Comparison of ENCODE assay signal across 1 cellular context in genomic region chr3:61704807-61705206, GRCh38.
TF ChIP-seq lines count a peak whose summit lies in the region.

No MANE protein-coding gene starts in this region.

TF ChIP-seq in H1, 55 proteins besides CTCF, POLR2A, EP300 and RAD21:
- TF ChIP-seq SIN3A (conservative IDR thresholded peaks at IDR 0.05 in 1 of 2, IDR thresholded peaks at IDR 0.05 in 1 of 2; ENCODE audit: low read depth in 1 of 2, low read length in 2 of 2) (0 out of 4 replicates have a peak, but pooled peaks of 1 of the 2 experiments have one; percentile 27), CREB1 (IDR thresholded peaks at IDR 0.05) (no peak), SRF (IDR thresholded peaks at IDR 0.05; ENCODE audit: low read depth, low read length) (no peak), TEAD4 (IDR thresholded peaks at IDR 0.05; ENCODE audit: low read depth, low read length) (no peak)
